In the genomic region with DNA sequence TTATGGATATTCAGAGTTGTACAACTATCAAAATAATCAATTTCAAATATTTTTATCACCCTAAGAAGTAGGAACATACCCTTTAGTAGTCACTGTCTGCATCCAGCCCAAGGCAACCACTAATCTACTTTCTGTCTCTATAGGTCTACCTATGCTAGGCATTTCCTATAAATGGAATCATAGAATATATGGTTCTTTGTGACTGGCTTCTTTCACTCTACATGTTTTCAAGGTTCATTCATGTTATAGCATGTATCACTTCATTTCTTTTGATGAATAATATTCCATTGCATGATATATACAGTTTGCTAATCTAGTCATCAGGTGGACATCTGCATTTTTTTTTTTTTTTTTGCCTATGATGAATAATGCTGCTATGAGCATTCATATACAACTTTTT, we compare ENCODE assay signal across 23 cellular contexts.
"Had no signal": no experiment of that assay in that cellular context is flagged by ENCODE, and none has a peak within 500 bp of the region (broad histone marks: within the 10 kb centered on the region; RNA-seq: fewer than 3 reads in every experiment).

No MANE protein-coding gene starts in this region.

- H3K4me3 ChIP-seq: dorsolateral prefrontal cortex, esophagus squamous epithelium, gastrocnemius medialis, lower lobe of right lung, pancreas, right lobe of liver, smooth muscle cell, stomach, thyroid gland, vagina had no signal

- H3K27ac ChIP-seq: dorsolateral prefrontal cortex, esophagus squamous epithelium, gastrocnemius medialis, lower lobe of right lung, neutrophil, pancreas, right lobe of liver, stomach, thyroid gland, vagina had no signal

- DNase-seq: dorsolateral prefrontal cortex; effector CD4-positive, alpha-beta T cell; esophagus squamous epithelium; gastrocnemius medialis; head of caudate nucleus; left ventricle myocardium superior; lower lobe of right lung; natural killer cell; pancreas; right lobe of liver; stimulated activated CD4-positive, alpha-beta T cell treated with anti-CD3 and anti-CD28 coated beads, Interleukin-12 subunit alpha, Interleukin-12 subunit beta, amount 100 ng/mL, for 4 hours; stimulated activated CD4-positive, alpha-beta T cell treated with anti-CD3 and anti-CD28 coated beads, Interleukin-1b, Interleukin-23, amount 100 ng/mL, for 48 hours; stimulated activated CD4-positive, alpha-beta T cell treated with anti-CD3 and anti-CD28 coated beads, Interleukin-4, amount 100 ng/mL, for 1 hour; stimulated activated CD8-positive, alpha-beta memory T cell treated with anti-CD3 and anti-CD28 coated beads, Interleukin-4, amount 100 ng/mL, for 48 hours; stimulated activated naive CD4-positive, alpha-beta T cell treated with Interleukin-2 at 50 U/mL for 16 hours; stomach; thyroid gland; trophoblast cell had no signal

- H3K9me3 ChIP-seq: esophagus squamous epithelium, gastrocnemius medialis, lower lobe of right lung, neutrophil, pancreas, right lobe of liver, stomach, thyroid gland, vagina had no signal

- H3K4me3 Mint-ChIP-seq: memory B cell, natural killer cell, neural crest cell had no signal

- H3K27ac Mint-ChIP-seq: memory B cell, natural killer cell had no signal

- H3K9me3 Mint-ChIP-seq: memory B cell, natural killer cell, neural crest cell had no signal

- H3K27me3 Mint-ChIP-seq: memory B cell had no signal

- H3K4me1 ChIP-seq: right lobe of liver had no signal

- ATAC-seq: gastrocnemius medialis, left ventricle myocardium superior, lower lobe of right lung, natural killer cell, pancreas, right lobe of liver had no signal

- H3K27me3 ChIP-seq: dorsolateral prefrontal cortex, esophagus squamous epithelium, gastrocnemius medialis, neutrophil, pancreas, right lobe of liver, stomach, thyroid gland, vagina had no signal
